ENCODE assay signal across 8 cellular contexts in the genomic region with DNA sequence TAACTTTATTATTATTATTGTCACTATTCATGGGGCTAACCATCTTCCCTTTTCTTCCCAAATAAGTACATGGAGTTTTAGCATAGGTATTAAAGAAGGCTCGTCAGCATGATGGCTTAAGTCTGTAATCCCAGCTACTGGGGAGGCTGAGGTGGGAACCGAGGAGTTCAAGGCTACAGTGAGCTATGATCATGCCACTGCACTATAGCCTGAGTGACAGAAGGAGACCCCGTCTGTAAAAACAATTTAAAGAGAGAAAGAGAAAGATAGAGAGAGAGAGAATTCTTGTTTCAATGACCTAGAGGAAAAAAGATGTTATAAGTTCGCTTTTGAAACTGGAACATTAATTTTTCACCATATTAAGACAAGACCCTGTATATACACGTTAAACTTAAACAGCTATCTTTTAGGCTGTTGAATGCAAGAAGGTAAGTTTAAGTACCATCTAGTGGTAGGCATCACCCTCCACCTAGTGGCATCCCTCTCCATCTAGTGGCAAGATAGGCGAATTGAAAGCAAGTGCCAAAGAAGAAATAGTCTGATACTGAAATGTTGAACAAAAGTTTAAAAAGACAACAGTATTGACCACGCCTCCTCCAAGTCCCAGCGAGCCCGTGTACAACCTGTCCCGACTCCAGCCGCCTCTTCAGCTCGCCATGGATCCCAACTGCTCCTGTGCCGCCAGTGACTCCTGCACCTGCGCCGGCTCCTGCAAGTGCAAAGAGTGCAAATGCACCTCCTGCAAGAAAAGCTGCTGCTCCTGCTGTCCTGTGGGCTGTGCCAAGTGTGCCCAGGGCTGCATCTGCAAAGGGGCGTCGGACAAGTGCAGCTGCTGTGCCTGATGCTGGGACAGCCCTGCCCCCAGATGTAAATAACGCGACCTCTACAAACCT. TPM values are rescaled to one million over a fixed set of nuclear protein-coding genes. Genes with fewer than 3 reads are reported as not detected.
A peak's percentile ranks its signal among the peaks of the same experiment; 100 is the strongest.
DNase-seq lines count a peak whose midpoint lies in the region; ATAC-seq, FAIRE-seq and TF ChIP-seq lines count a peak whose summit lies in the region.

No MANE protein-coding gene starts in this region.

- H3K27me3 Mint-ChIP-seq in activated naive CD4-positive, alpha-beta T cell treated with anti-CD3 and anti-CD28 coated beads, Interleukin-2, amount 10 ng/mL, durations not matched to agents 7 days and 5 days, result peaks cover 17% of the 10 kb centered on the region
- peaks cover 37% of the 10 kb centered on the region for H3K27me3 Mint-ChIP-seq in osteocyte (ENCODE audit: unreplicated experiment)

- H3K27ac ChIP-seq in RWPE1, result no peak overlapping the region

- peaks cover 21% of the 10 kb centered on the region for H3K4me1 Mint-ChIP-seq in activated naive CD4-positive, alpha-beta T cell treated with anti-CD3 and anti-CD28 coated beads, Interleukin-2, amount 10 ng/mL, durations not matched to agents 7 days and 5 days
- H3K4me1 Mint-ChIP-seq in osteocyte (ENCODE audit: unreplicated experiment), result peaks cover 11% of the 10 kb centered on the region

- no peaks in the 10 kb centered on the region for H3K36me3 Mint-ChIP-seq in activated naive CD4-positive, alpha-beta T cell treated with anti-CD3 and anti-CD28 coated beads, Interleukin-2, amount 10 ng/mL, durations not matched to agents 7 days and 5 days
- H3K36me3 Mint-ChIP-seq in osteocyte (ENCODE audit: unreplicated experiment), result no peaks in the 10 kb centered on the region

- POLR2A ChIA-PET in RWPE1 (lab: Yijun Ruan, JAX; ENCODE audit: low non-redundant PET), result no interaction called here

- FAIRE-seq in HTR-8/SVneo (lab: Jason Lieb, UNC) (peak; percentile 9), frontal cortex (lab: Jason Lieb, UNC) (peak; percentile 79)

- no peaks in the 10 kb centered on the region for H3K9me3 Mint-ChIP-seq in activated naive CD4-positive, alpha-beta T cell treated with anti-CD3 and anti-CD28 coated beads, Interleukin-2, amount 10 ng/mL, durations not matched to agents 7 days and 5 days
- no peaks in the 10 kb centered on the region for H3K9me3 Mint-ChIP-seq in osteocyte (ENCODE audit: unreplicated experiment)

- H3K4me3 Mint-ChIP-seq in activated naive CD4-positive, alpha-beta T cell treated with anti-CD3 and anti-CD28 coated beads, Interleukin-2, amount 10 ng/mL, durations not matched to agents 7 days and 5 days, result peak overlapping the region; percentile 61
- H3K4me3 Mint-ChIP-seq in osteocyte (ENCODE audit: unreplicated experiment), result peak overlapping the region; percentile 46

- ATAC-seq in GM21526 (IDR thresholded peaks at IDR 0.05; ENCODE audit: low FRiP score, unreplicated experiment), result peak; percentile 75

- no peak overlapping the region for H3K27ac Mint-ChIP-seq in activated naive CD4-positive, alpha-beta T cell treated with anti-CD3 and anti-CD28 coated beads, Interleukin-2, amount 10 ng/mL, durations not matched to agents 7 days and 5 days
- H3K27ac Mint-ChIP-seq in osteocyte (ENCODE audit: unreplicated experiment), result no peak overlapping the region

- CTCF ChIA-PET in RWPE1 (lab: Yijun Ruan, JAX), result interaction anchor here (0.6 to 2.2 kb wide), 20 partner anchors 14 to 1241 kb away, joined by 3 to 17 read pairs (median 4); no protein-coding TSS in a partner anchor
- CTCF ChIA-PET in activated naive CD4-positive, alpha-beta T cell treated with anti-CD3 and anti-CD28 coated beads, Interleukin-2, amount 10 ng/mL, durations not matched to agents 7 days and 5 days (lab: Charles Lee), result interaction anchor here (0.6 to 5.3 kb wide), 15 partner anchors 8 to 109 kb away, joined by 3 to 46 read pairs (median 4); partner anchors contain the start of gene TMPRSS11E

- DNase-seq in ELF-1 (ENCODE audit: low read depth, low spot score) (peak; percentile 40), HTR-8/SVneo (ENCODE audit: insufficient read length, low spot score) (peak; percentile 38), RWPE1 (ENCODE audit: low spot score) (peak; percentile 76), frontal cortex (ENCODE audit: low spot score in 2 of 2) (peak; percentile 34 to 57), osteocyte (ENCODE audit: extremely low spot score, unreplicated experiment) (no peak), NK-92 (lab: John Stamatoyannopoulos, UW; ENCODE audit: unreplicated experiment) (no peak)
- DNase-seq in activated naive CD4-positive, alpha-beta T cell treated with anti-CD3 and anti-CD28 coated beads, Interleukin-2, amount 10 ng/mL, durations not matched to agents 7 days and 5 days, result peak; percentile 61

- TF ChIP-seq CTCF in RWPE1 (conservative IDR thresholded peaks at IDR 0.05; ENCODE audit: low read depth) (peak; percentile 88), osteocyte (IDR thresholded peaks at IDR 0.05) (peak; percentile 94)

RNA-seq across cellular contexts. Expression of gene YTHDC1, which starts 26.0 kb away (rescaled TPM):
- total RNA-seq in frontal cortex (95.0 TPM), osteocyte (76.1 and 82.8 TPM in 2 replicates)

Comparison
In these comparisons a context has a peak if more than half of its experiments do, and no peak if none do; other contexts are left out.
1. DNase-seq: peak in ELF-1 (single experiment), HTR-8/SVneo (single experiment), RWPE1 (single experiment), activated naive CD4-positive, alpha-beta T cell treated with anti-CD3 and anti-CD28 coated beads, Interleukin-2, amount 10 ng/mL, durations not matched to agents 7 days and 5 days (single experiment) and frontal cortex (2 of 2); none in osteocyte (single experiment) and NK-92 (single experiment).